Comparison of ENCODE assay signal across 14 cellular contexts in genomic region chr6:111411978-111412574, GRCh38.
DNase-seq lines count a peak whose midpoint lies in the region; ATAC-seq, FAIRE-seq and TF ChIP-seq lines count a peak whose summit lies in the region.
"Had no signal": no experiment of that assay in that cellular context is flagged by ENCODE, and none has a peak within 500 bp of the region (broad histone marks: within the 10 kb centered on the region; RNA-seq: fewer than 3 reads in every experiment).

No MANE protein-coding gene starts in this region.

- H3K4me3 ChIP-seq in K562 (no peak overlapping the region), A673 (ENCODE audit: low read depth, low read length, poor library complexity, severe bottlenecking) (no peak overlapping the region)
- H3K4me3 ChIP-seq: pancreas, transverse colon had no signal

- no peak for FAIRE-seq in K562 (lab: Jason Lieb, UNC)
- FAIRE-seq: pancreas had no signal

- H3K9me1 ChIP-seq in K562 (ENCODE audit: control insufficient read depth, insufficient read depth, low read length): no peaks in the 10 kb centered on the region

- CTCF ChIA-PET in K562 (lab: Yijun Ruan, JAX; ENCODE audit: low intra/inter-chr PET ratio) (no interaction called here), A673 (lab: Charles Lee) (no interaction called here)
- CTCF ChIA-PET in activated CD4-positive, alpha-beta T cell treated with anti-CD3 and anti-CD28 coated beads for 36 hours (lab: Charles Lee): interaction anchor here (0.6 to 1.0 kb wide), 4 partner anchors 13 to 1351 kb away, joined by 3 to 4 read pairs (median 3); a partner anchor contains a TSS

- ATAC-seq in GM18511 (IDR thresholded peaks at IDR 0.05; ENCODE audit: unreplicated experiment) (peak; percentile 57), GM21619 (IDR thresholded peaks at IDR 0.05; ENCODE audit: unreplicated experiment) (peak; percentile 55), HG03342 (IDR thresholded peaks at IDR 0.05; ENCODE audit: unreplicated experiment) (peak; percentile 79), K562 (no peak; the same call in 2 of the 3 replicates)
- no peak for ATAC-seq in activated CD4-positive, alpha-beta T cell treated with anti-CD3 and anti-CD28 coated beads for 36 hours

- H3K9me3 Mint-ChIP-seq in activated CD4-positive, alpha-beta T cell treated with anti-CD3 and anti-CD28 coated beads for 36 hours (ENCODE audit: low read depth): no peaks in the 10 kb centered on the region
- H3K9me3 Mint-ChIP-seq: activated T-helper 1 cell treated with anti-CD3 and anti-CD28 coated beads, Interleukin-12 subunit alpha, Interleukin-12 subunit beta, Interleukin-2, Interleukin-4 antibody, amounts not matched to agents 30 ng/mL and 10 ng/mL and 1 ng/mL, durations not matched to agents 14 hours and 24 hours and 36 hours; CD4-positive, alpha-beta T cell had no signal

- peaks cover 3% of the 10 kb centered on the region; the same call in 2 of the 3 replicates for H3K79me2 ChIP-seq in K562 (ENCODE audit: control insufficient read depth, insufficient read depth, low read length)

- H3K27ac ChIP-seq in K562 (ENCODE audit: extremely low read depth, low read depth, low read length) (0 out of 3 replicates have a peak overlapping the region, but pooled peaks have one; percentile 72), A673 (ENCODE audit: low read depth, low read length, poor library complexity, severe bottlenecking) (no peak overlapping the region)
- H3K27ac ChIP-seq: pancreas had no signal

- H3K9ac ChIP-seq in K562 (ENCODE audit: insufficient read depth in 1 of 2, low read depth in 2 of 2, low read length in 2 of 2): no peak overlapping the region

- peaks cover 22% of the 10 kb centered on the region for H3K36me3 Mint-ChIP-seq in activated CD4-positive, alpha-beta T cell treated with anti-CD3 and anti-CD28 coated beads for 36 hours (ENCODE audit: low read depth)

- BruUV-seq in K562 (replicated peaks; lab: Mats Ljungman, UMichigan): no TSS peak
- no TSS peak for BruUV-seq in A673 (replicated peaks; lab: Mats Ljungman, UMichigan)

- WGBS in K562 (ENCODE audit: insufficient coverage, low coverage, missing lambda C conversion rate): 59% methylated on average over 4 of the region's 4 CpGs

- no peak overlapping the region for H2AFZ ChIP-seq in K562 (ENCODE audit: low read depth, low read length)

- H3K4me2 ChIP-seq in K562 (ENCODE audit: insufficient read depth, low read length): no peak overlapping the region

- H3K36me3 ChIP-seq in K562 (ENCODE audit: control insufficient read depth, insufficient read depth, low read length) (peaks cover 51% of the 10 kb centered on the region), A673 (ENCODE audit: insufficient read depth, low read length, poor library complexity, severe bottlenecking) (no peaks in the 10 kb centered on the region)
- H3K36me3 ChIP-seq: pancreas had no signal

- TF ChIP-seq EP300 in K562 (IDR thresholded peaks at IDR 0.05; ENCODE audit: low read length): no peak

- no peak overlapping the region for H3K27ac Mint-ChIP-seq in activated CD4-positive, alpha-beta T cell treated with anti-CD3 and anti-CD28 coated beads for 36 hours
- H3K27ac Mint-ChIP-seq: activated T-helper 1 cell treated with anti-CD3 and anti-CD28 coated beads, Interleukin-12 subunit alpha, Interleukin-12 subunit beta, Interleukin-2, Interleukin-4 antibody, amounts not matched to agents 30 ng/mL and 10 ng/mL and 1 ng/mL, durations not matched to agents 14 hours and 24 hours and 36 hours; CD4-positive, alpha-beta T cell had no signal

- H3K4me3 Mint-ChIP-seq in activated CD4-positive, alpha-beta T cell treated with anti-CD3 and anti-CD28 coated beads for 36 hours: no peak overlapping the region
- H3K4me3 Mint-ChIP-seq: activated T-helper 1 cell treated with anti-CD3 and anti-CD28 coated beads, Interleukin-12 subunit alpha, Interleukin-12 subunit beta, Interleukin-2, Interleukin-4 antibody, amounts not matched to agents 30 ng/mL and 10 ng/mL and 1 ng/mL, durations not matched to agents 14 hours and 24 hours and 36 hours; CD4-positive, alpha-beta T cell had no signal

- H3K9me3 ChIP-seq in K562 (replicated peaks; ENCODE audit: control insufficient read depth, insufficient read depth, low read depth, low read length): no peaks in the 10 kb centered on the region
- no peaks in the 10 kb centered on the region for H3K9me3 ChIP-seq in A673 (ENCODE audit: low read depth, low read length, poor library complexity, severe bottlenecking)
- H3K9me3 ChIP-seq: pancreas, transverse colon had no signal

- H3K4me1 Mint-ChIP-seq in activated CD4-positive, alpha-beta T cell treated with anti-CD3 and anti-CD28 coated beads for 36 hours: peaks cover 10% of the 10 kb centered on the region

- H3K4me1 ChIP-seq in K562 (replicated peaks in 1 of 2; ENCODE audit: control insufficient read depth in 2 of 2, insufficient read depth in 2 of 2, low read length in 2 of 2) (peaks cover 0 to 11% of the 10 kb centered on the region in 2 experiments; a peak in 2 of 5 replicates), A673 (ENCODE audit: insufficient read depth, low read length, poor library complexity, severe bottlenecking) (peaks cover 13% of the 10 kb centered on the region)

- POLR2A ChIA-PET in K562 (lab: Yijun Ruan, JAX): interaction anchor here (0.5 kb wide), 1 partner anchor 58 kb away, joined by 3 read pairs; no protein-coding TSS in a partner anchor
- POLR2A ChIA-PET in A673 (lab: Charles Lee; ENCODE audit: low non-redundant PET): no interaction called here
- POLR2A ChIA-PET in activated CD4-positive, alpha-beta T cell treated with anti-CD3 and anti-CD28 coated beads for 36 hours (lab: Charles Lee): no interaction called here

- intact Hi-C loops in K562 (cut with micrococcal nuclease): no loop called here
- intact Hi-C loops in A673 (cut with micrococcal nuclease; ENCODE audit: unreplicated experiment): no loop called here
- intact Hi-C loops in activated CD4-positive, alpha-beta T cell treated with anti-CD3 and anti-CD28 coated beads for 36 hours (cut with DNase I, micrococcal nuclease): no loop called here

- H4K20me1 ChIP-seq in K562 (replicated peaks; ENCODE audit: control insufficient read depth, insufficient read depth, low read length): peaks cover 1% of the 10 kb centered on the region; the same call in 1 of the 2 replicates

- TF ChIP-seq RAD21 in K562 (CRISPR knock-in tag; conservative IDR thresholded peaks at IDR 0.05 in 1 of 2, IDR thresholded peaks at IDR 0.05 in 1 of 2): no peak

- TF ChIP-seq CTCF in K562 (IDR thresholded peaks at IDR 0.05 in 2 of 3, conservative IDR thresholded peaks at IDR 0.05 in 1 of 3; ENCODE audit: insufficient read depth in 2 of 3, low read depth in 1 of 3, low read length in 3 of 3): no peak
- no peak for TF ChIP-seq CTCF in A673 (conservative IDR thresholded peaks at IDR 0.05; ENCODE audit: low read depth, low read length)

- in situ Hi-C loops in K562 (cut with MboI): no loop called here

- no peaks in the 10 kb centered on the region for H3K27me3 Mint-ChIP-seq in activated CD4-positive, alpha-beta T cell treated with anti-CD3 and anti-CD28 coated beads for 36 hours
- H3K27me3 Mint-ChIP-seq: CD4-positive, alpha-beta T cell had no signal

- DNase-seq in K562 (ENCODE audit: extremely low read depth in 1 of 4, low spot score in 3 of 4) (no peak), A673 (ENCODE audit: low spot score) (no peak), NCI-H226 (no peak), GM03348 (ENCODE audit: low spot score) (no peak)
- no peak for DNase-seq in activated CD4-positive, alpha-beta T cell treated with anti-CD3 and anti-CD28 coated beads for 36 hours
- DNase-seq: CD4-positive, alpha-beta T cell; cerebellar nuclear complex; NCI-H1105 treated with DMSO at 0.1 percent for 48 hours; pancreas; transverse colon had no signal

- no peak for TF ChIP-seq POLR2A in K562 (conservative IDR thresholded peaks at IDR 0.05)

- H3K27me3 ChIP-seq in K562 (ENCODE audit: control insufficient read depth in 2 of 2, insufficient read depth in 2 of 2, low read length in 2 of 2) (no peaks in the 10 kb centered on the region), A673 (replicated peaks; ENCODE audit: insufficient read depth, low read depth, low read length, poor library complexity) (no peaks in the 10 kb centered on the region)
- H3K27me3 ChIP-seq: pancreas, transverse colon had no signal

TF ChIP-seq in K562, 482 proteins besides CTCF, POLR2A, EP300 and RAD21 (continues in another document):
- TF ChIP-seq DLX4 (CRISPR knock-in tag; IDR thresholded peaks at IDR 0.05): no peak
- TF ChIP-seq CEBPG (CRISPR knock-in tag; IDR thresholded peaks at IDR 0.05): no peak
- 0 out of 4 replicates have a peak, but pooled peaks of 1 of the 2 experiments have one; percentile 27 for TF ChIP-seq CEBPG (tag; conservative IDR thresholded peaks at IDR 0.05 in 1 of 2, IDR thresholded peaks at IDR 0.05 in 1 of 2)
- peak; percentile 29; the same call in 1 of the 2 replicates for TF ChIP-seq ATF3 (IDR thresholded peaks at IDR 0.05)
- no peak for TF ChIP-seq ATF3 (CRISPR knock-in tag; conservative IDR thresholded peaks at IDR 0.05)
- TF ChIP-seq NFRKB (IDR thresholded peaks at IDR 0.05; ENCODE audit: low read depth): no peak
- TF ChIP-seq ZKSCAN3 (CRISPR knock-in tag; IDR thresholded peaks at IDR 0.05): no peak
- no peak for TF ChIP-seq ZNF507 (tag; conservative IDR thresholded peaks at IDR 0.05)
- TF ChIP-seq MLLT1 (IDR thresholded peaks at IDR 0.05): no peak

Comparison
In these comparisons a context has a peak if more than half of its experiments do, and no peak if none do; other contexts are left out.
1. ATAC-seq: peak in GM18511 (single experiment), GM21619 (single experiment) and HG03342 (single experiment); none in K562 (single experiment) and activated CD4-positive, alpha-beta T cell treated with anti-CD3 and anti-CD28 coated beads for 36 hours (single experiment).